In the genomic region with DNA sequence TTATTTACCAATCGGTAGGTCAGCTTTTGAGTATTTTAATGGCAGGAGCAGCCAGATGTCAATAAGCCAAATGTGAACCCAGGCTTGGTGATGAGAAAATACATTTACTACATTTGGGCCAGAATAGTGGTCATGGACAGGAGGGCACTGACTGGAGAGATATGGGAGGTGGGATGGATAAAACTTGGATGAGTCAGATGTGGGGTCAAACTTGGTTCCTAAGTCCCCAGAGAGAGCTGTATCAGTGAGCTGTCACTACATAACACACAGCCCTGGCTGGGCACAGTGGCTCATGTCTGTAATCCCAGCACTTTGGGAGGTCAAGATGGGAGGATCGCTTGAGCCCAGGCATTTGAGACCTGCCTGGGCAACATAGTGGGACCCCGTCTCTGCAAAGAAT, we compare ENCODE assay signal across 13 cellular contexts. TPM values are rescaled to one million over a fixed set of nuclear protein-coding genes. Genes with fewer than 3 reads are reported as not detected.
A peak's percentile ranks its signal among the peaks of the same experiment; 100 is the strongest.
DNase-seq lines count a peak whose midpoint lies in the region; ATAC-seq and TF ChIP-seq lines count a peak whose summit lies in the region.
"Had no signal": no experiment of that assay in that cellular context is flagged by ENCODE, and none has a peak within 500 bp of the region (broad histone marks: within the 10 kb centered on the region; RNA-seq: fewer than 3 reads in every experiment).

No MANE protein-coding gene starts in this region.

- no peaks in the 10 kb centered on the region for H3K27me3 Mint-ChIP-seq in activated T-cell treated with anti-CD3 and anti-CD28 coated beads, Interleukin-2, amount 50 U/mL, for 24 hours
- no peaks in the 10 kb centered on the region for H3K27me3 Mint-ChIP-seq in activated T-cell treated with anti-CD3 and anti-CD28 coated beads, Interleukin-2, amount 50 U/mL, for 72 hours (ENCODE audit: low read depth)

- H3K9me3 Mint-ChIP-seq in activated T-cell treated with anti-CD3 and anti-CD28 coated beads, Interleukin-2, amount 50 U/mL, for 24 hours, result no peaks in the 10 kb centered on the region
- H3K9me3 Mint-ChIP-seq in activated T-cell treated with anti-CD3 and anti-CD28 coated beads, Interleukin-2, amount 50 U/mL, for 72 hours, result no peaks in the 10 kb centered on the region

- peak overlapping the region; percentile 15 for H3K27ac Mint-ChIP-seq in activated T-cell treated with anti-CD3 and anti-CD28 coated beads, Interleukin-2, amount 50 U/mL, for 24 hours
- no peak overlapping the region for H3K27ac Mint-ChIP-seq in activated T-cell treated with anti-CD3 and anti-CD28 coated beads, Interleukin-2, amount 50 U/mL, for 72 hours

- H3K4me1 ChIP-seq in muscle layer of colon (ENCODE audit: insufficient read depth, low read length), result peaks cover 49% of the 10 kb centered on the region
- H3K4me1 ChIP-seq in tibial artery, result peaks cover 7 to 46% (median 32%) of the 10 kb centered on the region in 4 donors

- no peak for ATAC-seq in activated T-cell treated with anti-CD3 and anti-CD28 coated beads, Interleukin-2, amount 50 U/mL, for 72 hours (replicated peaks in 1 of 2)
- ATAC-seq in GM21423 (IDR thresholded peaks at IDR 0.05; ENCODE audit: unreplicated experiment) (no peak), GM18502 (IDR thresholded peaks at IDR 0.05; ENCODE audit: poor library complexity, unreplicated experiment) (no peak)

- no peak for TF ChIP-seq CTCF in cardiac fibroblast (IDR thresholded peaks at IDR 0.05; ENCODE audit: low read depth, low read length)
- TF ChIP-seq CTCF in tibial artery (IDR thresholded peaks at IDR 0.05), result no peak

- H3K9me3 ChIP-seq in muscle layer of colon (ENCODE audit: low read length) (no peaks in the 10 kb centered on the region), tibial artery (no peaks in the 10 kb centered on the region)
- H3K9me3 ChIP-seq: SJSA1 had no signal

- peaks cover 24% of the 10 kb centered on the region for H3K36me3 Mint-ChIP-seq in activated T-cell treated with anti-CD3 and anti-CD28 coated beads, Interleukin-2, amount 50 U/mL, for 24 hours (ENCODE audit: low read depth)
- H3K36me3 Mint-ChIP-seq in activated T-cell treated with anti-CD3 and anti-CD28 coated beads, Interleukin-2, amount 50 U/mL, for 72 hours (ENCODE audit: insufficient read depth in 2 of 2), result no peaks in the 10 kb centered on the region

- peaks cover 29% of the 10 kb centered on the region for H3K4me1 Mint-ChIP-seq in activated T-cell treated with anti-CD3 and anti-CD28 coated beads, Interleukin-2, amount 50 U/mL, for 24 hours (ENCODE audit: low read depth)
- H3K4me1 Mint-ChIP-seq in activated T-cell treated with anti-CD3 and anti-CD28 coated beads, Interleukin-2, amount 50 U/mL, for 72 hours (ENCODE audit: low read depth), result peaks cover 10% of the 10 kb centered on the region

- intact Hi-C loops in tibial artery (cut with DNase I; ENCODE audit: low total_unique reads), result no loop called here

- H3K36me3 ChIP-seq in muscle layer of colon (ENCODE audit: insufficient read depth, low read length), result no peaks in the 10 kb centered on the region
- H3K36me3 ChIP-seq in tibial artery, result peaks cover 0 to 6% (median 0%) of the 10 kb centered on the region in 3 donors

- no peak overlapping the region for H3K9ac ChIP-seq in muscle layer of colon (ENCODE audit: low read length)

- peak overlapping the region; percentile 87 for H3K27ac ChIP-seq in muscle layer of colon (ENCODE audit: low read depth, low read length)
- peak overlapping the region; percentile 41 to 60 for H3K27ac ChIP-seq in tibial artery

- no peak overlapping the region for H3K4me3 ChIP-seq in cardiac fibroblast (replicated peaks in 1 of 2; ENCODE audit: low read depth in 2 of 2, low read length in 2 of 2)
- H3K4me3 ChIP-seq in muscle layer of colon (ENCODE audit: low read depth in 1 of 2, low read length in 2 of 2), result no peak overlapping the region
- no peak overlapping the region for H3K4me3 ChIP-seq in tibial artery
- H3K4me3 ChIP-seq: SJSA1 had no signal

- DNase-seq in activated T-cell treated with anti-CD3 and anti-CD28 coated beads, Interleukin-2, amount 50 U/mL, for 24 hours, result no peak
- no peak for DNase-seq in activated T-cell treated with anti-CD3 and anti-CD28 coated beads, Interleukin-2, amount 50 U/mL, for 72 hours
- DNase-seq in cardiac fibroblast (ENCODE audit: low read depth in 2 of 2) (peak; percentile 16 to 45), tibial artery (no peak), cerebellar nuclear complex (lab: John Stamatoyannopoulos, UW) (no peak)
- DNase-seq: 8988T, KBM-7, NCI-H1930, NCI-H748 treated with DMSO at 0.1 percent for 48 hours had no signal

- no peaks in the 10 kb centered on the region for H3K27me3 ChIP-seq in muscle layer of colon (ENCODE audit: control insufficient read depth in 1 of 2, insufficient read depth in 2 of 2, low read length in 2 of 2)
- no peaks in the 10 kb centered on the region for H3K27me3 ChIP-seq in tibial artery
- H3K27me3 ChIP-seq: SJSA1 had no signal

- H3K4me3 Mint-ChIP-seq in activated T-cell treated with anti-CD3 and anti-CD28 coated beads, Interleukin-2, amount 50 U/mL, for 24 hours, result no peak overlapping the region
- no peak overlapping the region for H3K4me3 Mint-ChIP-seq in activated T-cell treated with anti-CD3 and anti-CD28 coated beads, Interleukin-2, amount 50 U/mL, for 72 hours

RNA-seq across cellular contexts. Expression of gene EHD2, which starts 51.7 kb away (rescaled TPM):
- 1 to 10 TPM; 1.6 to 2.9 TPM for total RNA-seq in activated T-cell treated with anti-CD3 and anti-CD28 coated beads, Interleukin-2, amount 50 U/mL, for 72 hours

RNA-seq across cellular contexts. Expression of gene BICRA, which starts 52.6 kb away (rescaled TPM):
- total RNA-seq in activated T-cell treated with anti-CD3 and anti-CD28 coated beads, Interleukin-2, amount 50 U/mL, for 72 hours, result 10 to 100 TPM; 17.0 to 17.9 TPM

Comparison
In these comparisons a context has a peak if more than half of its experiments do, and no peak if none do; other contexts are left out.
1. DNase-seq: peak in cardiac fibroblast (2 of 2); none in activated T-cell treated with anti-CD3 and anti-CD28 coated beads, Interleukin-2, amount 50 U/mL, for 24 hours (single experiment), activated T-cell treated with anti-CD3 and anti-CD28 coated beads, Interleukin-2, amount 50 U/mL, for 72 hours (0 of 2), tibial artery (0 of 2) and cerebellar nuclear complex (0 of 2).